In genomic region chr5:152406082-152406481, GRCh38 we compare ENCODE assay signal across 10 cellular contexts. TPM values are rescaled to one million over a fixed set of nuclear protein-coding genes. Genes with fewer than 3 reads are reported as not detected.
"Had no signal": no experiment of that assay in that cellular context is flagged by ENCODE, and none has a peak within 500 bp of the region (broad histone marks: within the 10 kb centered on the region; RNA-seq: fewer than 3 reads in every experiment).

No MANE protein-coding gene starts in this region.

- H3K27ac ChIP-seq: GM23248 had no signal

- DNase-seq: GM23248, GOT3, H7, H9, HCEC 1CT, HFFc6 had no signal

- H3K9ac ChIP-seq: GM23248 had no signal

- H3K4me3 ChIP-seq: GM23248, GM23338, HAP-1 had no signal

- H3K9me3 ChIP-seq: HAP-1 had no signal

- H3K4me2 ChIP-seq: GM23338 had no signal

- FAIRE-seq: H54 had no signal

- H3K36me3 ChIP-seq: HAP-1 had no signal

- H3K4me1 ChIP-seq: HAP-1 had no signal

- H2AFZ ChIP-seq: GM23248 had no signal

RNA-seq across cellular contexts. Expression of gene NMUR2, which starts 1.0 kb away (rescaled TPM):
- total RNA-seq: GM23248, GM23338, H4, H7, HFFc6 had no signal
- polyA plus RNA-seq: GM23248, GM23338 had no signal
